Comparison of ENCODE assay signal across 8 cellular contexts in the genomic region with DNA sequence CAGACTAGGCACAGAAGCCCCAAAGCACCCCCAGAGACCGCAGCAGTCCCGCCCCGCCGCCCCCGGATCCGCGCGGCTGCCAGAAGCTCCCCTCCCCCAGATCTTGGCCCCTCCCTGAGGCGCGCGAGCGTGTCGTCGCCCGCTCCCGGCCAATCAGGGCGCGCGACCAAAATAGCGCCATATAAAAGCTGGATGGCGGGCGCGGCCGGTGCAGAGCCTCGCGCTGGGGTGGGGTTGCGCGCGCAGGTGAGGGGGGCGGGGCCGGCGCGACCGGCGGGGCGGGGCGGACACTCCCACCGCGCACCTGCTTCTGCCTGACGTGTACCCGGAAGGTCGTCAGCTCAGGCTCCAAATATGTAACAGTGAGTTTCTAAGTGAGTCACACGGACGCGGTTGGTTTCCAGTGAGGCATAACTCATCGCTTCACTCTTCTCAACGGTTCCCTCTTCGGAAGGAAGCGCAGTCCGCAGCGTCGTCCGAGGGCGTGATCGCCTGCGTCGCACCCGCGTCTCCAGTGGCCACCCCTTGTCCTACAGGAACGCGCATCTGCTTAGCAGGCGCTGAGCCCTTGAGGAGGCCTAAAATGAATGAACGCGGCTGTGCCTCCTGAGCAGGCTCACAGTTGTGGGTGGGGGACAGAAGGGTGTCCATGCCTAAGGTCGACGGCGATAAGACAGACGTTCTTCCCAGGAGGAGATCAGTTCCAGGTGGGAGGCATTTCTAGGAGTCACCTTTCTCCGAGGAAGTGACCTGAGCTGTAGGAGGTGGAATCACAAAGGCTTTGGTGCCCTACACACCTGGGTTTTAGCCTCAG. TPM values are rescaled to one million over a fixed set of nuclear protein-coding genes. Genes with fewer than 3 reads are reported as not detected.
DNase-seq lines count a peak whose midpoint lies in the region; ATAC-seq and TF ChIP-seq lines count a peak whose summit lies in the region.

No MANE protein-coding gene starts in this region.

- H3K9me3 Mint-ChIP-seq in CD8-positive, alpha-beta T cell, result no peaks in the 10 kb centered on the region
- H3K9me3 Mint-ChIP-seq in activated CD4-positive, alpha-beta memory T cell treated with anti-CD3 and anti-CD28 coated beads for 36 hours, result no peaks in the 10 kb centered on the region

- TF ChIP-seq CTCF in CD8-positive, alpha-beta T cell (IDR thresholded peaks at IDR 0.05), result no peak

- POLR2A ChIA-PET in CD8-positive, alpha-beta T cell (lab: Charles Lee), result interaction anchor here (0.6 to 6.4 kb wide), 29 partner anchors 12 to 302 kb away, joined by 3 to 115 read pairs (median 5); partner anchors contain the start of genes EZR and TAGAP
- POLR2A ChIA-PET in activated CD4-positive, alpha-beta memory T cell treated with anti-CD3 and anti-CD28 coated beads for 36 hours (lab: Charles Lee), result interaction anchor here (0.6 to 3.2 kb wide), 19 partner anchors 9 to 374 kb away, joined by 3 to 64 read pairs (median 6); partner anchors contain the start of genes DYNLT1, EZR, RSPH3 and SYTL3

- H3K4me1 ChIP-seq in CD8-positive, alpha-beta T cell (ENCODE audit: insufficient read depth, low read length), result peaks cover 20% of the 10 kb centered on the region

- peak; percentile 75 for ATAC-seq in CD8-positive, alpha-beta T cell
- peak; percentile 93 for ATAC-seq in GM19372 (IDR thresholded peaks at IDR 0.05; ENCODE audit: low read depth, unreplicated experiment)
- ATAC-seq in HG03469 (IDR thresholded peaks at IDR 0.05; ENCODE audit: unreplicated experiment), result peak; percentile 92

- H3K27me3 ChIP-seq in CD8-positive, alpha-beta T cell (ENCODE audit: insufficient read depth, low read length), result no peaks in the 10 kb centered on the region

- H3K27ac ChIP-seq in CD8-positive, alpha-beta T cell (ENCODE audit: low read depth, low read length), result peak overlapping the region; percentile 92

- peak; percentile 94 to 99 (median 98) for DNase-seq in CD8-positive, alpha-beta T cell
- DNase-seq in NCI-H69 (lab: John Stamatoyannopoulos, UW) (peak; percentile 100), ecto neural progenitor cell (ENCODE audit: low spot score) (peak; percentile 94), lung microvascular endothelial cell (ENCODE audit: low read depth in 2 of 2) (peak; percentile 76 to 92)
- peak; percentile 97 for DNase-seq in activated CD4-positive, alpha-beta memory T cell treated with anti-CD3 and anti-CD28 coated beads for 36 hours
- DNase-seq in stimulated activated CD4-positive, alpha-beta T cell treated with anti-CD3 and anti-CD28 coated beads, TNF-alpha, amount 100 ng/mL, for 4 hours (ENCODE audit: low read depth in 3 of 3), result peak; percentile 93 to 97 (median 95)

- peak overlapping the region; percentile 57 for H3K4me3 ChIP-seq in CD8-positive, alpha-beta T cell (ENCODE audit: low read depth, low read length)

- CTCF ChIA-PET in CD8-positive, alpha-beta T cell (lab: Charles Lee), result interaction anchor here (0.6 to 1.7 kb wide), 11 partner anchors 16 to 175 kb away, joined by 3 to 10 read pairs (median 3); partner anchors contain the start of genes EZR and TAGAP
- CTCF ChIA-PET in activated CD4-positive, alpha-beta memory T cell treated with anti-CD3 and anti-CD28 coated beads for 36 hours (lab: Charles Lee), result interaction anchor here (0.6 to 1.5 kb wide), 12 partner anchors 15 to 265 kb away, joined by 3 to 7 read pairs (median 3); no protein-coding TSS in a partner anchor

- H3K4me3 Mint-ChIP-seq in CD8-positive, alpha-beta T cell, result peak overlapping the region; percentile 89
- peak overlapping the region; percentile 82 for H3K4me3 Mint-ChIP-seq in activated CD4-positive, alpha-beta memory T cell treated with anti-CD3 and anti-CD28 coated beads for 36 hours

- H3K9me3 ChIP-seq in CD8-positive, alpha-beta T cell (ENCODE audit: low read length), result no peaks in the 10 kb centered on the region

- peaks cover 2% of the 10 kb centered on the region for H3K36me3 Mint-ChIP-seq in CD8-positive, alpha-beta T cell
- no peaks in the 10 kb centered on the region for H3K36me3 Mint-ChIP-seq in activated CD4-positive, alpha-beta memory T cell treated with anti-CD3 and anti-CD28 coated beads for 36 hours

- peaks cover 34% of the 10 kb centered on the region for H3K4me1 Mint-ChIP-seq in CD8-positive, alpha-beta T cell (ENCODE audit: low read depth)
- peaks cover 34% of the 10 kb centered on the region for H3K4me1 Mint-ChIP-seq in activated CD4-positive, alpha-beta memory T cell treated with anti-CD3 and anti-CD28 coated beads for 36 hours (ENCODE audit: low read depth)

- no peaks in the 10 kb centered on the region for H3K36me3 ChIP-seq in CD8-positive, alpha-beta T cell (ENCODE audit: insufficient read depth, low read length)

- H3K27me3 Mint-ChIP-seq in CD8-positive, alpha-beta T cell (ENCODE audit: low read depth), result no peaks in the 10 kb centered on the region
- H3K27me3 Mint-ChIP-seq in activated CD4-positive, alpha-beta memory T cell treated with anti-CD3 and anti-CD28 coated beads for 36 hours, result peaks cover 1% of the 10 kb centered on the region

- peak overlapping the region; percentile 99 for H3K27ac Mint-ChIP-seq in CD8-positive, alpha-beta T cell
- H3K27ac Mint-ChIP-seq in activated CD4-positive, alpha-beta memory T cell treated with anti-CD3 and anti-CD28 coated beads for 36 hours, result peak overlapping the region; percentile 98

- intact Hi-C loops in CD8-positive, alpha-beta T cell (cut with DNase I, micrococcal nuclease), result loop anchor here (1.0 to 10.0 kb wide), 11 partner anchors 16 to 1848 kb away; partner anchors contain the start of genes DYNLT1 (in 1 of the 2) and EZR (in 1 of the 2)
- intact Hi-C loops in activated CD4-positive, alpha-beta memory T cell treated with anti-CD3 and anti-CD28 coated beads for 36 hours (cut with micrococcal nuclease), result loop anchor here (1.0 to 5.0 kb wide), 6 partner anchors 9 to 237 kb away; no protein-coding TSS in a partner anchor

RNA-seq across cellular contexts. Expression of gene EZR, which starts 50.6 kb away (rescaled TPM):
- total RNA-seq in CD8-positive, alpha-beta T cell, result 100 to 1,000 TPM; 626 to 627 TPM
- 100 to 1,000 TPM; 255 to 256 TPM for total RNA-seq in activated CD4-positive, alpha-beta memory T cell treated with anti-CD3 and anti-CD28 coated beads for 36 hours
- 50.3 and 50.8 TPM in 2 replicates for total RNA-seq in lung microvascular endothelial cell

Comparison
In these comparisons a context has a peak if more than half of its experiments do, and no peak if none do; other contexts are left out.
1. Peak in every context shown above with its lines: DNase-seq, ATAC-seq, H3K4me3 ChIP-seq and H3K27ac ChIP-seq.